Comparison of ENCODE assay signal across 10 cellular contexts in the genomic region with DNA sequence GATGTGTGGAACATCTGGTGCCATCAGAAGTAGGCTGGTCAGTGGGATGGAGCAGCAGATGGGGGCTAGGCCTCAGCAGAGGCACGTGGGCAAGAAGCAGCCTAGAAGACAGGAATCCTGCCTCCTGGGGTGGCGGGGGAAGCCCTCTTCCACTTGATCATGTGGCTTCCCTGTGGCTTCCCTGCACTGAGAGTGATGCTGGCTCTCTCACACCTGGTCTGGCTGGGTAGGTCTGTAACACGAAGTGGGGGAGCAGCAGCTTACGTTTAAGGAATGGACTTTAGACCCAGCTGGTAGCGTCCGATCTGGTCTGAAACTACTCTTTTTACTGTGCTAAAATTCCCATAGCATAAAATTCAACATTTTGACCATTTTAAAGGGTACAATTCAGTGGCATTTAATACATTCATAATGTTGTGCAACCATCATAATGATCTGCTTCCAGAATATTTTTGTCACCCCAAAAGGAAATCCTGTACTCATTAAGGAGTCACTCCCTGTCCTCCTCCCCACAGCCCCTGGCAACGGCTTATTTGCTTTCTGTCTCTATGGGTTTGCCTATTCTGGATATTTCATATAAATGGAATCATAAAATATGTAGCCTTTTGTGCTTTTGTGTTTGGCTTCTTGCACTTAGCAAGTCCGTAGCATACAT. TPM values are rescaled to one million over a fixed set of nuclear protein-coding genes. Genes with fewer than 3 reads are reported as not detected.
DNase-seq lines count a peak whose midpoint lies in the region; ATAC-seq and TF ChIP-seq lines count a peak whose summit lies in the region.
"Had no signal": no experiment of that assay in that cellular context is flagged by ENCODE, and none has a peak within 500 bp of the region (broad histone marks: within the 10 kb centered on the region; RNA-seq: fewer than 3 reads in every experiment).

No MANE protein-coding gene starts in this region.

- H3K36me3 ChIP-seq in mucosa of descending colon (ENCODE audit: low read depth), result no peaks in the 10 kb centered on the region

- no peak for TF ChIP-seq CTCF in mucosa of descending colon (IDR thresholded peaks at IDR 0.05)

- intact Hi-C loops in mucosa of descending colon (cut with DNase I, micrococcal nuclease), result no loop called here

- H3K9me3 ChIP-seq in mucosa of descending colon, result no peaks in the 10 kb centered on the region

- no peak overlapping the region for H3K4me3 ChIP-seq in mucosa of descending colon

- no peaks in the 10 kb centered on the region for H3K4me1 ChIP-seq in mucosa of descending colon (ENCODE audit: low read depth)

- peak; percentile 31 to 59 (median 36) for DNase-seq in mucosa of descending colon
- DNase-seq in anterior cingulate cortex (lab: John Stamatoyannopoulos, UW), result no peak
- no peak for DNase-seq in T-helper 9 cell
- DNase-seq in SHP77 treated with DMSO at 0.1 percent for 48 hours (lab: John Stamatoyannopoulos, UW), result no peak
- DNase-seq: activated T-cell treated with anti-CD3 and anti-CD28 coated beads, Interleukin-2, amount 50 U/mL, for 48 hours; NCI-H1930 had no signal

- ATAC-seq in GM18873 (IDR thresholded peaks at IDR 0.05; ENCODE audit: low FRiP score, unreplicated experiment) (peak; percentile 77), GM21737 (IDR thresholded peaks at IDR 0.05; ENCODE audit: unreplicated experiment) (peak; percentile 61), HG03460 (IDR thresholded peaks at IDR 0.05; ENCODE audit: unreplicated experiment) (peak; percentile 53), mucosa of descending colon (peak; percentile 94)

RNA-seq across cellular contexts. Expression of gene PTPN5, which starts 21.7 kb away (rescaled TPM):
- total RNA-seq in mucosa of descending colon, result under 1 TPM; 0.14 to 0.92 (median 0.17) TPM
- total RNA-seq: SK-MEL-5 had no signal

RNA-seq across cellular contexts. Expression of gene IGSF22, which starts 43.9 kb away (rescaled TPM):
- total RNA-seq in mucosa of descending colon, result 1 to 10 TPM; 1.1 to 1.5 (median 1.5) TPM
- total RNA-seq: SK-MEL-5 had no signal

Comparison
In these comparisons a context has a peak if more than half of its experiments do, and no peak if none do; other contexts are left out.
1. DNase-seq: peak in mucosa of descending colon (3 of 3); none in anterior cingulate cortex (0 of 58), T-helper 9 cell (single experiment) and SHP77 treated with DMSO at 0.1 percent for 48 hours (single experiment).
2. Peak in every context shown above with its lines, with median percentiles within 50 percentile points of each other: ATAC-seq.